ENCODE assay signal across 10 cellular contexts in the genomic region with DNA sequence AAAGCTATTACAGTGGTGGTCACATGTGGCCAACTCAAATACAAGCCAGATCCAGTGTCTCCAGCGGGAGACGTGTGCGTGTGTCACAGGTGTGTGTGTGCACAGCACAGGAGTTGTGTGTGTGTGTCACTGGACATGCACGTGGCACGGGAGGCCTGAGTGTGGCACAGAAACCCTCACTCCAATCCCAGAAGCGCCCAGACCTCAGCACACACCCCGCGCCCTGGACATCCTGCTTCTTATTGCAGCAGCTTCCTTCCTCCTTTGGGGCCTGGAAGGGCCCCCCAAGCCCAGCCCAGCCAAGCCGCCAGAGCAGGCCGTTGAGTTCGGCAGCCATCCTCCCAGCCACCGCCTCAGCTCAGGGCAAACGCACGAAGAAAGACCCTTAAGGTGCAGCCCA. TPM values are rescaled to one million over a fixed set of nuclear protein-coding genes. Genes with fewer than 3 reads are reported as not detected.
DNase-seq lines count a peak whose midpoint lies in the region; TF ChIP-seq lines count a peak whose summit lies in the region.
"Had no signal": no experiment of that assay in that cellular context is flagged by ENCODE, and none has a peak within 500 bp of the region (broad histone marks: within the 10 kb centered on the region; RNA-seq: fewer than 3 reads in every experiment).

No MANE protein-coding gene starts in this region.

- H3K36me3 Mint-ChIP-seq in brain: peaks cover 75% of the 10 kb centered on the region

- peaks cover 22% of the 10 kb centered on the region for H3K4me1 Mint-ChIP-seq in brain
- H3K4me1 Mint-ChIP-seq: activated CD4-positive, alpha-beta memory T cell treated with anti-CD3 and anti-CD28 coated beads, Interleukin-2, amount 10 ng/mL, durations not matched to agents 7 days and 5 days had no signal

- no peaks in the 10 kb centered on the region for H3K27me3 Mint-ChIP-seq in brain
- H3K27me3 Mint-ChIP-seq: activated CD4-positive, alpha-beta memory T cell treated with anti-CD3 and anti-CD28 coated beads, Interleukin-2, amount 10 ng/mL, durations not matched to agents 7 days and 5 days; B cell had no signal

- no peak overlapping the region for H3K4me3 Mint-ChIP-seq in brain
- H3K4me3 Mint-ChIP-seq: activated CD4-positive, alpha-beta memory T cell treated with anti-CD3 and anti-CD28 coated beads, Interleukin-2, amount 10 ng/mL, durations not matched to agents 7 days and 5 days; B cell had no signal

- H3K27ac Mint-ChIP-seq in brain: peak overlapping the region in 3 of 5 experiments; percentile 44 to 90 (median 56)
- H3K27ac Mint-ChIP-seq: activated CD4-positive, alpha-beta memory T cell treated with anti-CD3 and anti-CD28 coated beads, Interleukin-2, amount 10 ng/mL, durations not matched to agents 7 days and 5 days; B cell had no signal

- peaks cover 0 to 4% (median 0%) of the 10 kb centered on the region in 5 experiments for H3K9me3 Mint-ChIP-seq in brain
- H3K9me3 Mint-ChIP-seq: activated CD4-positive, alpha-beta memory T cell treated with anti-CD3 and anti-CD28 coated beads, Interleukin-2, amount 10 ng/mL, durations not matched to agents 7 days and 5 days had no signal

- DNase-seq in Kasumi-1 (lab: John Stamatoyannopoulos, UW): peak; percentile 53 to 66
- DNase-seq in medulla oblongata (ENCODE audit: extremely low spot score): peak; percentile 27
- peak; percentile 8 for DNase-seq in superior temporal gyrus (ENCODE audit: extremely low spot score)
- no peak for DNase-seq in stimulated activated CD4-positive, alpha-beta T cell treated with anti-CD3 and anti-CD28 coated beads, Interleukin-2, amount 100 ng/mL, for 48 hours
- no peak for DNase-seq in DMS53 treated with DMSO at 0.1 percent for 48 hours (lab: John Stamatoyannopoulos, UW; ENCODE audit: unreplicated experiment)
- DNase-seq in activated CD4-positive, alpha-beta T cell treated with anti-CD3 and anti-CD28 coated beads, Interleukin-2, amount 50 U/mL, for 48 hours: no peak
- DNase-seq in NCI-H510A (lab: John Stamatoyannopoulos, UW): no peak

- TF ChIP-seq CTCF in brain (conservative IDR thresholded peaks at IDR 0.05): no peak

RNA-seq across cellular contexts. Expression of gene ACOX3, which starts 37.9 kb away (rescaled TPM):
- polyA plus RNA-seq in brain (ENCODE audit: insufficient read depth, low read depth, low replicate concordance): 15.2 TPM

RNA-seq across cellular contexts. Expression of gene TRMT44, which starts 37.9 kb away (rescaled TPM):
- 6.3 TPM for polyA plus RNA-seq in brain (ENCODE audit: insufficient read depth, low read depth, low replicate concordance)

Comparison
In these comparisons a context has a peak if more than half of its experiments do, and no peak if none do; other contexts are left out.
1. DNase-seq: peak in Kasumi-1 (2 of 2), medulla oblongata (single experiment) and superior temporal gyrus (single experiment); none in stimulated activated CD4-positive, alpha-beta T cell treated with anti-CD3 and anti-CD28 coated beads, Interleukin-2, amount 100 ng/mL, for 48 hours (0 of 2), DMS53 treated with DMSO at 0.1 percent for 48 hours (single experiment), activated CD4-positive, alpha-beta T cell treated with anti-CD3 and anti-CD28 coated beads, Interleukin-2, amount 50 U/mL, for 48 hours (0 of 2) and NCI-H510A (single experiment).